8 cellular contexts compared by ENCODE assay signal in genomic region chr5:68287976-68288755, GRCh38.
DNase-seq lines count a peak whose midpoint lies in the region; ATAC-seq, FAIRE-seq and TF ChIP-seq lines count a peak whose summit lies in the region.

No MANE protein-coding gene starts in this region.

- ATAC-seq in HG02610 (IDR thresholded peaks at IDR 0.05; ENCODE audit: unreplicated experiment) = peak; percentile 61
- peak; percentile 91 for ATAC-seq in stimulated activated effector memory CD8-positive, alpha-beta T cell treated with anti-CD3 and anti-CD28 coated beads, Interleukin-12 subunit alpha, Interleukin-12 subunit beta, amount 100 ng/mL, for 72 hours

- H3K36me3 Mint-ChIP-seq in stimulated activated effector memory CD8-positive, alpha-beta T cell treated with anti-CD3 and anti-CD28 coated beads, Interleukin-12 subunit alpha, Interleukin-12 subunit beta, amount 100 ng/mL, for 72 hours = peaks cover 45% of the 10 kb centered on the region

- H3K4me1 Mint-ChIP-seq in stimulated activated effector memory CD8-positive, alpha-beta T cell treated with anti-CD3 and anti-CD28 coated beads, Interleukin-12 subunit alpha, Interleukin-12 subunit beta, amount 100 ng/mL, for 72 hours = peaks cover 85% of the 10 kb centered on the region

- TF ChIP-seq CTCF in epithelial cell of esophagus (IDR thresholded peaks at IDR 0.05; ENCODE audit: insufficient read depth, low read depth, low read length, missing control alignments) = no peak

- DNase-seq in GM12892 (ENCODE audit: insufficient read length) (peak; percentile 33), NCI-H2227 (lab: John Stamatoyannopoulos, UW; ENCODE audit: unreplicated experiment) (peak; percentile 60), activated T-cell treated with anti-CD3 and anti-CD28 coated beads for 4 hours (peak; percentile 22), epithelial cell of esophagus (ENCODE audit: low read depth) (peak; percentile 60), middle frontal gyrus (ENCODE audit: extremely low spot score, low spot score) (peak; percentile 76), NCI-H1694 (lab: John Stamatoyannopoulos, UW) (no peak)
- DNase-seq in stimulated activated effector memory CD8-positive, alpha-beta T cell treated with anti-CD3 and anti-CD28 coated beads, Interleukin-12 subunit alpha, Interleukin-12 subunit beta, amount 100 ng/mL, for 72 hours (ENCODE audit: low spot score in 2 of 2) = peak; percentile 32 to 74

- peak; percentile 74 for TF ChIP-seq POLR2A in GM12892 (IDR thresholded peaks at IDR 0.05; ENCODE audit: low read depth, low read length)

- FAIRE-seq in GM12892 (lab: Jason Lieb, UNC) = peak; percentile 94

- peak overlapping the region; percentile 85 for H3K4me3 Mint-ChIP-seq in stimulated activated effector memory CD8-positive, alpha-beta T cell treated with anti-CD3 and anti-CD28 coated beads, Interleukin-12 subunit alpha, Interleukin-12 subunit beta, amount 100 ng/mL, for 72 hours

- H3K9me3 Mint-ChIP-seq in stimulated activated effector memory CD8-positive, alpha-beta T cell treated with anti-CD3 and anti-CD28 coated beads, Interleukin-12 subunit alpha, Interleukin-12 subunit beta, amount 100 ng/mL, for 72 hours = no peaks in the 10 kb centered on the region

- peak overlapping the region; percentile 90 for H3K27ac Mint-ChIP-seq in stimulated activated effector memory CD8-positive, alpha-beta T cell treated with anti-CD3 and anti-CD28 coated beads, Interleukin-12 subunit alpha, Interleukin-12 subunit beta, amount 100 ng/mL, for 72 hours

- peak overlapping the region; percentile 39 for H3K4me3 ChIP-seq in epithelial cell of esophagus (ENCODE audit: low read length)
